26 cellular contexts compared by ENCODE assay signal in the genomic region with DNA sequence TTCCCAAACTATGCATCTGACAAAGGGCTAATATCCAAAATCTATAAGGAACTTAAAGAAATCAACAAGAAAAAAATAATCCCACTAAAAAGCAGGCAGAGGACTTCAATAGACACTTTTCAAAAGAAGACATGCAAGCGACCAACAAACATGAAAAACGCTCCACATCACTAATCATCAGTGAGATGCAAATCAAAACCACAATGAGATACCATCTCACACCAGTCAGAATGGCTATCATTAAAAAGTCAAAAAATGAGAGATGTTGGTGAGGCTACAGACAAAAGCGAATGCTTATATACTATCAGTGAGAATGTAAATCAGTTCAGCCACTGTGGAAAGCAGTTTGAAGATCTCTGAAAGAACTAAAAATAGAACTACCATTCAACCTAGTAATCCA.
"Had no signal": no experiment of that assay in that cellular context is flagged by ENCODE, and none has a peak within 500 bp of the region (broad histone marks: within the 10 kb centered on the region; RNA-seq: fewer than 3 reads in every experiment).

No MANE protein-coding gene starts in this region.

- ATAC-seq: activated CD4-positive, alpha-beta T cell treated with anti-CD3 and anti-CD28 coated beads for 36 hours; activated CD8-positive, alpha-beta T cell treated with anti-CD3 and anti-CD28 coated beads for 36 hours had no signal

- H3K27me3 Mint-ChIP-seq: activated CD4-positive, alpha-beta T cell treated with anti-CD3 and anti-CD28 coated beads for 36 hours; activated CD8-positive, alpha-beta T cell treated with anti-CD3 and anti-CD28 coated beads for 36 hours; activated naive CD4-positive, alpha-beta T cell treated with anti-CD3 and anti-CD28 coated beads, Interleukin-2, amount 50 U/mL, for 24 hours; activated T-cell treated with anti-CD3 and anti-CD28 coated beads, Interleukin-2, amount 50 U/mL, for 24 hours had no signal

- H3K27ac Mint-ChIP-seq: activated CD4-positive, alpha-beta T cell treated with anti-CD3 and anti-CD28 coated beads for 36 hours; activated CD8-positive, alpha-beta T cell treated with anti-CD3 and anti-CD28 coated beads for 36 hours; activated naive CD4-positive, alpha-beta T cell treated with anti-CD3 and anti-CD28 coated beads, Interleukin-2, amount 50 U/mL, for 24 hours; activated T-cell treated with anti-CD3 and anti-CD28 coated beads, Interleukin-2, amount 50 U/mL, for 24 hours; activated T-helper 1 cell treated with anti-CD3 and anti-CD28 coated beads, Interleukin-12 subunit alpha, Interleukin-12 subunit beta, Interleukin-2, Interleukin-4 antibody, amounts not matched to agents 30 ng/mL and 10 ng/mL and 1 ng/mL, durations not matched to agents 14 hours and 24 hours and 36 hours had no signal

- DNase-seq: activated CD4-positive, alpha-beta T cell treated with anti-CD3 and anti-CD28 coated beads for 36 hours; activated CD8-positive, alpha-beta memory T cell treated with anti-CD3 and anti-CD28 coated beads, Interleukin-2, amount 50 U/mL, for 48 hours; activated CD8-positive, alpha-beta T cell treated with anti-CD3 and anti-CD28 coated beads for 36 hours; activated effector memory CD4-positive, alpha-beta T cell treated with Interleukin-2 at 50 U/mL for 16 hours; activated naive CD4-positive, alpha-beta T cell; activated T-cell treated with anti-CD3 and anti-CD28 coated beads, Interleukin-2, amount 50 U/mL, for 24 hours; aorta; central memory CD4-positive, alpha-beta T cell; Karpas-422; NCI-H1048; NCI-H2029; NCI-H2107; NCI-H2171 treated with DMSO at 0.1 percent for 48 hours; NCI-H226; NCI-H69; NK-92 treated with Interleukin-12 subunit alpha and Interleukin-12 subunit beta, amount 100 ng/mL, for 24 hours; Peyer's patch; Right ventricle myocardium superior; SJCRH30; SK-N-SH; T-helper 1 cell had no signal

- H3K4me1 Mint-ChIP-seq: activated CD4-positive, alpha-beta T cell treated with anti-CD3 and anti-CD28 coated beads for 36 hours; activated naive CD4-positive, alpha-beta T cell treated with anti-CD3 and anti-CD28 coated beads, Interleukin-2, amount 50 U/mL, for 24 hours had no signal

- H3K27ac ChIP-seq: breast epithelium, Peyer's patch, RWPE1, SJCRH30, VCaP had no signal

- H3K4me3 Mint-ChIP-seq: activated CD4-positive, alpha-beta T cell treated with anti-CD3 and anti-CD28 coated beads for 36 hours; activated CD8-positive, alpha-beta T cell treated with anti-CD3 and anti-CD28 coated beads for 36 hours; activated naive CD4-positive, alpha-beta T cell treated with anti-CD3 and anti-CD28 coated beads, Interleukin-2, amount 50 U/mL, for 24 hours; activated T-cell treated with anti-CD3 and anti-CD28 coated beads, Interleukin-2, amount 50 U/mL, for 24 hours; activated T-helper 1 cell treated with anti-CD3 and anti-CD28 coated beads, Interleukin-12 subunit alpha, Interleukin-12 subunit beta, Interleukin-2, Interleukin-4 antibody, amounts not matched to agents 30 ng/mL and 10 ng/mL and 1 ng/mL, durations not matched to agents 14 hours and 24 hours and 36 hours had no signal
